ENCODE assay signal across 8 cellular contexts in genomic region chr19:15332311-15332996, GRCh38. TPM values are rescaled to one million over a fixed set of nuclear protein-coding genes. Genes with fewer than 3 reads are reported as not detected.
DNase-seq lines count a peak whose midpoint lies in the region; ATAC-seq lines count a peak whose summit lies in the region.

Gene BRD4 (minus strand): TSS chr19:15332539. CDS start chr19:15273099, 59,440 bp downstream.

- peaks cover 26 to 39% of the 10 kb centered on the region in 2 donors for H3K4me1 Mint-ChIP-seq in effector memory CD8-positive, alpha-beta T cell (ENCODE audit: low read depth in 2 of 2)

- peak within 1 kb of the TSS; percentile 94 for H4K8ac ChIP-seq in mesenchymal stem cell (ENCODE audit: low read length)

- H3K4me3 Mint-ChIP-seq in effector memory CD8-positive, alpha-beta T cell, result peak within 1 kb of the TSS; percentile 92 to 94

- H3K79me1 ChIP-seq in mesenchymal stem cell (replicated peaks; ENCODE audit: low read length, poor library complexity, severe bottlenecking), result peaks cover 12% of the 10 kb centered on the region

- peak within 1 kb of the TSS; percentile 94 for H2BK120ac ChIP-seq in mesenchymal stem cell (ENCODE audit: low read depth, low read length)

- peak within 1 kb of the TSS; percentile 51 for H3K27ac ChIP-seq in mesenchymal stem cell (ENCODE audit: low read length, poor library complexity, severe bottlenecking)

- H3K27me3 ChIP-seq in mesenchymal stem cell (ENCODE audit: control insufficient read depth in 1 of 2, insufficient read depth in 1 of 2, low read length in 2 of 2), result no peaks in the 10 kb centered on the region

- H3K23ac ChIP-seq in mesenchymal stem cell (ENCODE audit: low read length in 2 of 2), result peak within 1 kb of the TSS; percentile 79 to 100

- H3K27me3 Mint-ChIP-seq in effector memory CD8-positive, alpha-beta T cell, result no peaks in the 10 kb centered on the region

- peak; percentile 52 to 71 (median 68) for DNase-seq in NCI-H1417 (lab: John Stamatoyannopoulos, UW)
- DNase-seq in NCI-H1417 treated with DMSO at 0.1 percent for 48 hours (lab: John Stamatoyannopoulos, UW), result no peak
- DNase-seq in NCI-H69 (lab: John Stamatoyannopoulos, UW), result peak; percentile 87
- peak; percentile 90 for DNase-seq in activated CD8-positive, alpha-beta memory T cell treated with anti-CD3 and anti-CD28 coated beads for 24 hours
- DNase-seq in effector memory CD8-positive, alpha-beta T cell, result peak; percentile 70 to 80 (median 73)
- peak; percentile 59 for DNase-seq in mesenchymal stem cell
- DNase-seq in stimulated activated CD8-positive, alpha-beta memory T cell treated with anti-CD3 and anti-CD28 coated beads, Interleukin-12 subunit alpha, Interleukin-12 subunit beta, amount 100 ng/mL, for 4 hours (ENCODE audit: low read depth), result peak; percentile 69

- peak within 1 kb of the TSS; percentile 83 for H2BK15ac ChIP-seq in mesenchymal stem cell (ENCODE audit: low read depth, poor library complexity, severe bottlenecking)

- H2BK5ac ChIP-seq in mesenchymal stem cell (ENCODE audit: low read depth, low read length, poor library complexity, severe bottlenecking), result peak within 1 kb of the TSS; percentile 90

- H3K9me3 ChIP-seq in mesenchymal stem cell (ENCODE audit: control insufficient read depth, low read length), result no peaks in the 10 kb centered on the region

- H3K36me3 ChIP-seq in mesenchymal stem cell (ENCODE audit: control insufficient read depth in 1 of 2, insufficient read depth in 2 of 2, low read depth in 1 of 2, low read length in 2 of 2), result no peaks in the 10 kb centered on the region

- peaks cover 14% of the 10 kb centered on the region for H3K4me1 ChIP-seq in mesenchymal stem cell (ENCODE audit: control insufficient read depth, insufficient read depth, low read depth, low read length)

- H3K9me3 Mint-ChIP-seq in effector memory CD8-positive, alpha-beta T cell, result no peaks in the 10 kb centered on the region

- H3K4me3 ChIP-seq in mesenchymal stem cell (ENCODE audit: insufficient read depth in 1 of 2, low read depth in 1 of 2, low read length in 2 of 2), result peak within 1 kb of the TSS; percentile 98 to 100

- peak within 1 kb of the TSS; percentile 96 to 98 for H3K27ac Mint-ChIP-seq in effector memory CD8-positive, alpha-beta T cell

- peak within 1 kb of the TSS; percentile 98 to 99 for H3K18ac ChIP-seq in mesenchymal stem cell (ENCODE audit: low read depth in 1 of 2, low read length in 2 of 2)

- peak within 1 kb of the TSS; percentile 13 for H2AK5ac ChIP-seq in mesenchymal stem cell (ENCODE audit: low read length, severe bottlenecking)

- peak within 1 kb of the TSS; percentile 90 for H4K91ac ChIP-seq in mesenchymal stem cell (ENCODE audit: low read length)

- peak within 1 kb of the TSS; percentile 49 to 89 for H2BK12ac ChIP-seq in mesenchymal stem cell (ENCODE audit: low read length in 2 of 2)

- WGBS in mesenchymal stem cell, result under 1% methylated on average over 44 of the region's 81 CpGs

- peak within 1 kb of the TSS; percentile 94 to 98 for H3K4ac ChIP-seq in mesenchymal stem cell (ENCODE audit: low read depth in 1 of 2, low read length in 2 of 2)

- peaks cover 43% of the 10 kb centered on the region for H3K36me3 Mint-ChIP-seq in effector memory CD8-positive, alpha-beta T cell (ENCODE audit: insufficient read depth)

- H3K14ac ChIP-seq in mesenchymal stem cell (ENCODE audit: low read length in 2 of 2), result peak within 1 kb of the TSS; percentile 92 to 100

- peak; percentile 58 for ATAC-seq in HG02970 (IDR thresholded peaks at IDR 0.05; ENCODE audit: low FRiP score, unreplicated experiment)
- peak; percentile 62 for ATAC-seq in effector memory CD8-positive, alpha-beta T cell (replicated peaks)

- H2AFZ ChIP-seq in mesenchymal stem cell (ENCODE audit: low read depth, low read length), result peak within 1 kb of the TSS; percentile 85

- H3K4me2 ChIP-seq in mesenchymal stem cell (ENCODE audit: low read length, poor library complexity, severe bottlenecking), result peak within 1 kb of the TSS; percentile 99

- peak within 1 kb of the TSS; percentile 98 for H3K9ac ChIP-seq in mesenchymal stem cell (ENCODE audit: low read length)

RNA-seq across cellular contexts. Expression of gene BRD4, which starts in this region (rescaled TPM):
- polyA plus RNA-seq in mesenchymal stem cell (2013, experiment 1 of 2), result 59.9 TPM
- 57.1 TPM for polyA plus RNA-seq in mesenchymal stem cell (2013, experiment 2 of 2)
